In genomic region chr2:239272626-239273025, GRCh38 we compare ENCODE assay signal across 1 cellular context.
TF ChIP-seq lines count a peak whose summit lies in the region.

No MANE protein-coding gene starts in this region.

TF ChIP-seq in IMR-90, 13 proteins besides CTCF, POLR2A, EP300 and RAD21 (continued from another document):
- TF ChIP-seq ELK1 (IDR thresholded peaks at IDR 0.05; ENCODE audit: borderline replicate concordance, low read depth, low read length) = no peak
- no peak for TF ChIP-seq CHD1 (IDR thresholded peaks at IDR 0.05; ENCODE audit: low read depth, low read length)
- no peak for TF ChIP-seq NFE2L2 (IDR thresholded peaks at IDR 0.05; ENCODE audit: low read depth, low read length)
- TF ChIP-seq RCOR1 (IDR thresholded peaks at IDR 0.05; ENCODE audit: insufficient replicate concordance, low read length) = no peak
